10 cellular contexts compared by ENCODE assay signal in the genomic region with DNA sequence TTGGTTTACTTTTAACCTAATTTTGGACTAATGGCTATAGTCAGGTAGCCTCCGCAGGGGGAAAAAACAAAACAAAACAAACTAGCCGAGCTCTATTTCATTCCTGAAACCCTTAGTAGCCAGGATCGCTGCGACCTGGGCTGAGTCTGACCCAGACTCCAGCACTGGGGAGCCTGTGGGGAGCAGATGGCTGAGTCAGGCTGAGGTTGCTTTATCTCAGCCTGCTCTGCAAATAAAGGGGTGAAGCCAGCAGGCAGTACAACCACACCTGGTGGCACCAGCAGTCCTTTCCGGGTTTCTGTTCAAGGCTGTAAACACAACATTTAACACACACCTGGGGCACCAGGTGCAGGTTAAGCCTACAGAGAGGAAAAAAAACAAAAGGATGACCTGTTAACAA. TPM values are rescaled to one million over a fixed set of nuclear protein-coding genes. Genes with fewer than 3 reads are reported as not detected.
DNase-seq lines count a peak whose midpoint lies in the region; ATAC-seq and TF ChIP-seq lines count a peak whose summit lies in the region.
"Had no signal": no experiment of that assay in that cellular context is flagged by ENCODE, and none has a peak within 500 bp of the region (broad histone marks: within the 10 kb centered on the region; RNA-seq: fewer than 3 reads in every experiment).

No MANE protein-coding gene starts in this region.

- no peaks in the 10 kb centered on the region for H3K27me3 ChIP-seq in duodenal mucosa (ENCODE audit: control insufficient read depth in 1 of 2, insufficient read depth in 2 of 2, low read length in 2 of 2)
- H3K27me3 ChIP-seq in osteoblast (ENCODE audit: insufficient read depth, low read length) = no peaks in the 10 kb centered on the region

- POLR2A ChIA-PET in activated CD4-positive, alpha-beta T cell treated with anti-CD3 and anti-CD28 coated beads for 36 hours (lab: Charles Lee) = interaction anchor here (0.7 kb wide), 1 partner anchor 997 kb away, joined by 7 read pairs; no protein-coding TSS in a partner anchor

- peaks cover 46% of the 10 kb centered on the region for H3K36me3 Mint-ChIP-seq in activated CD4-positive, alpha-beta T cell treated with anti-CD3 and anti-CD28 coated beads for 36 hours (ENCODE audit: low read depth)
- peaks cover 27% of the 10 kb centered on the region for H3K36me3 Mint-ChIP-seq in activated T-helper 1 cell treated with anti-CD3 and anti-CD28 coated beads, Interleukin-12 subunit alpha, Interleukin-12 subunit beta, Interleukin-2, Interleukin-4 antibody, amounts not matched to agents 30 ng/mL and 10 ng/mL and 1 ng/mL, durations not matched to agents 14 hours and 24 hours and 36 hours (ENCODE audit: low read depth)

- peak overlapping the region in 1 of 2 donors; percentile 18 for H3K9ac ChIP-seq in duodenal mucosa (ENCODE audit: low read depth in 1 of 2, low read length in 2 of 2)

- H3K9me3 ChIP-seq in duodenal mucosa (ENCODE audit: control insufficient read depth in 1 of 2, low read length in 2 of 2) (no peaks in the 10 kb centered on the region), osteoblast (ENCODE audit: low read depth, low read length) (no peaks in the 10 kb centered on the region)

- DNase-seq in HPDE6-E6E7 (ENCODE audit: extremely low spot score) (peak; percentile 47), NCI-H526 (lab: John Stamatoyannopoulos, UW) (peak; percentile 81 to 87), osteoblast (ENCODE audit: insufficient read length, low spot score, missing footprints) (no peak), NCI-H82 (lab: John Stamatoyannopoulos, UW) (no peak)
- no peak for DNase-seq in activated CD4-positive, alpha-beta T cell treated with anti-CD3 and anti-CD28 coated beads for 36 hours
- DNase-seq in activated T-helper 1 cell treated with anti-CD3 and anti-CD28 coated beads, Interleukin-12 subunit alpha, Interleukin-12 subunit beta, Interleukin-2, Interleukin-4 antibody, amounts not matched to agents 30 ng/mL and 10 ng/mL and 1 ng/mL, durations not matched to agents 14 hours and 24 hours and 36 hours (ENCODE audit: low spot score) = no peak
- DNase-seq: activated CD4-positive, alpha-beta memory T cell treated with anti-CD3 and anti-CD28 coated beads for 36 hours; natural killer cell had no signal

- no peak overlapping the region for H3K4me3 Mint-ChIP-seq in activated CD4-positive, alpha-beta T cell treated with anti-CD3 and anti-CD28 coated beads for 36 hours
- no peak overlapping the region for H3K4me3 Mint-ChIP-seq in activated T-helper 1 cell treated with anti-CD3 and anti-CD28 coated beads, Interleukin-12 subunit alpha, Interleukin-12 subunit beta, Interleukin-2, Interleukin-4 antibody, amounts not matched to agents 30 ng/mL and 10 ng/mL and 1 ng/mL, durations not matched to agents 14 hours and 24 hours and 36 hours
- H3K4me3 Mint-ChIP-seq: activated CD4-positive, alpha-beta memory T cell treated with anti-CD3 and anti-CD28 coated beads for 36 hours; natural killer cell had no signal

- peaks cover 25% of the 10 kb centered on the region for H3K4me1 Mint-ChIP-seq in activated CD4-positive, alpha-beta T cell treated with anti-CD3 and anti-CD28 coated beads for 36 hours
- peaks cover 21% of the 10 kb centered on the region for H3K4me1 Mint-ChIP-seq in activated T-helper 1 cell treated with anti-CD3 and anti-CD28 coated beads, Interleukin-12 subunit alpha, Interleukin-12 subunit beta, Interleukin-2, Interleukin-4 antibody, amounts not matched to agents 30 ng/mL and 10 ng/mL and 1 ng/mL, durations not matched to agents 14 hours and 24 hours and 36 hours (ENCODE audit: low read depth)

- H3K27me3 Mint-ChIP-seq in activated CD4-positive, alpha-beta T cell treated with anti-CD3 and anti-CD28 coated beads for 36 hours = no peaks in the 10 kb centered on the region
- H3K27me3 Mint-ChIP-seq in activated T-helper 1 cell treated with anti-CD3 and anti-CD28 coated beads, Interleukin-12 subunit alpha, Interleukin-12 subunit beta, Interleukin-2, Interleukin-4 antibody, amounts not matched to agents 30 ng/mL and 10 ng/mL and 1 ng/mL, durations not matched to agents 14 hours and 24 hours and 36 hours (ENCODE audit: insufficient read depth) = no peaks in the 10 kb centered on the region
- H3K27me3 Mint-ChIP-seq: activated CD4-positive, alpha-beta memory T cell treated with anti-CD3 and anti-CD28 coated beads for 36 hours had no signal

- no peak for ATAC-seq in HG02885 (IDR thresholded peaks at IDR 0.05; ENCODE audit: poor library complexity, unreplicated experiment)
- ATAC-seq in activated CD4-positive, alpha-beta T cell treated with anti-CD3 and anti-CD28 coated beads for 36 hours = no peak
- ATAC-seq: natural killer cell had no signal

- H3K4me3 ChIP-seq in duodenal mucosa (ENCODE audit: low read depth in 1 of 2, low read length in 2 of 2) (no peak overlapping the region), osteoblast (ENCODE audit: insufficient read depth, low read length) (no peak overlapping the region)

- peaks cover 54 to 79% of the 10 kb centered on the region in 2 donors for H3K4me1 ChIP-seq in duodenal mucosa (ENCODE audit: control insufficient read depth in 1 of 2, insufficient read depth in 2 of 2, low read length in 2 of 2)
- H3K4me1 ChIP-seq in osteoblast (ENCODE audit: insufficient read depth, low read length) = peaks cover 63% of the 10 kb centered on the region

- no peak for TF ChIP-seq CTCF in osteoblast (IDR thresholded peaks at IDR 0.05; ENCODE audit: extremely low read depth, low read depth, low read length)

- no peak overlapping the region for H2AFZ ChIP-seq in osteoblast (ENCODE audit: low read length)

- intact Hi-C loops in activated CD4-positive, alpha-beta T cell treated with anti-CD3 and anti-CD28 coated beads for 36 hours (cut with DNase I, micrococcal nuclease) = no loop called here
- intact Hi-C loops in activated T-helper 1 cell treated with anti-CD3 and anti-CD28 coated beads, Interleukin-12 subunit alpha, Interleukin-12 subunit beta, Interleukin-2, Interleukin-4 antibody, amounts not matched to agents 30 ng/mL and 10 ng/mL and 1 ng/mL, durations not matched to agents 14 hours and 24 hours and 36 hours (cut with micrococcal nuclease) = no loop called here

- H3K9me3 Mint-ChIP-seq in activated CD4-positive, alpha-beta T cell treated with anti-CD3 and anti-CD28 coated beads for 36 hours (ENCODE audit: low read depth) = no peaks in the 10 kb centered on the region
- no peaks in the 10 kb centered on the region for H3K9me3 Mint-ChIP-seq in activated T-helper 1 cell treated with anti-CD3 and anti-CD28 coated beads, Interleukin-12 subunit alpha, Interleukin-12 subunit beta, Interleukin-2, Interleukin-4 antibody, amounts not matched to agents 30 ng/mL and 10 ng/mL and 1 ng/mL, durations not matched to agents 14 hours and 24 hours and 36 hours
- H3K9me3 Mint-ChIP-seq: activated CD4-positive, alpha-beta memory T cell treated with anti-CD3 and anti-CD28 coated beads for 36 hours; natural killer cell had no signal

- CTCF ChIA-PET in activated CD4-positive, alpha-beta T cell treated with anti-CD3 and anti-CD28 coated beads for 36 hours (lab: Charles Lee) = interaction anchor here (1.0 to 1.6 kb wide), 7 partner anchors 8 to 62 kb away, joined by 4 to 6 read pairs (median 4); no protein-coding TSS in a partner anchor

- H3K4me2 ChIP-seq in osteoblast (ENCODE audit: insufficient read depth, low read length) = no peak overlapping the region

- H3K79me2 ChIP-seq in osteoblast (ENCODE audit: insufficient read depth, low read length) = peaks cover 61% of the 10 kb centered on the region

- peak overlapping the region; percentile 60 for H3K27ac ChIP-seq in duodenal mucosa (ENCODE audit: low read depth, low read length)
- peak overlapping the region; percentile 42 for H3K27ac ChIP-seq in osteoblast (ENCODE audit: low read depth, low read length)

- peaks cover 2% of the 10 kb centered on the region for H4K20me1 ChIP-seq in osteoblast (ENCODE audit: insufficient read depth, low read length)

- H3K36me3 ChIP-seq in duodenal mucosa (ENCODE audit: control insufficient read depth in 1 of 2, insufficient read depth in 2 of 2, low read length in 2 of 2) = peaks cover 25 to 36% of the 10 kb centered on the region in 2 donors
- peaks cover 42% of the 10 kb centered on the region for H3K36me3 ChIP-seq in osteoblast (ENCODE audit: insufficient read depth, low read length)

- no peak overlapping the region for H3K27ac Mint-ChIP-seq in activated CD4-positive, alpha-beta T cell treated with anti-CD3 and anti-CD28 coated beads for 36 hours
- no peak overlapping the region for H3K27ac Mint-ChIP-seq in activated T-helper 1 cell treated with anti-CD3 and anti-CD28 coated beads, Interleukin-12 subunit alpha, Interleukin-12 subunit beta, Interleukin-2, Interleukin-4 antibody, amounts not matched to agents 30 ng/mL and 10 ng/mL and 1 ng/mL, durations not matched to agents 14 hours and 24 hours and 36 hours
- H3K27ac Mint-ChIP-seq: activated CD4-positive, alpha-beta memory T cell treated with anti-CD3 and anti-CD28 coated beads for 36 hours had no signal

RNA-seq across cellular contexts. Expression of a gene that starts 27.3 kb away (rescaled TPM):
- 115 and 151 TPM in 2 replicates for total RNA-seq in osteoblast
- total RNA-seq in activated CD4-positive, alpha-beta T cell treated with anti-CD3 and anti-CD28 coated beads for 36 hours = 10 to 100 TPM; 41.5 to 52.1 TPM
- total RNA-seq in activated T-helper 1 cell treated with anti-CD3 and anti-CD28 coated beads, Interleukin-12 subunit alpha, Interleukin-12 subunit beta, Interleukin-2, Interleukin-4 antibody, amounts not matched to agents 30 ng/mL and 10 ng/mL and 1 ng/mL, durations not matched to agents 14 hours and 24 hours and 36 hours = 66.5 and 66.7 TPM in 2 replicates

Comparison
In these comparisons a context has a peak if more than half of its experiments do, and no peak if none do; other contexts are left out.
1. DNase-seq: peak in HPDE6-E6E7 (single experiment) and NCI-H526 (2 of 2); none in osteoblast (single experiment), activated CD4-positive, alpha-beta T cell treated with anti-CD3 and anti-CD28 coated beads for 36 hours (single experiment), NCI-H82 (single experiment) and activated T-helper 1 cell treated with anti-CD3 and anti-CD28 coated beads, Interleukin-12 subunit alpha, Interleukin-12 subunit beta, Interleukin-2, Interleukin-4 antibody, amounts not matched to agents 30 ng/mL and 10 ng/mL and 1 ng/mL, durations not matched to agents 14 hours and 24 hours and 36 hours (single experiment).